ENCODE assay signal across 11 cellular contexts in the genomic region with DNA sequence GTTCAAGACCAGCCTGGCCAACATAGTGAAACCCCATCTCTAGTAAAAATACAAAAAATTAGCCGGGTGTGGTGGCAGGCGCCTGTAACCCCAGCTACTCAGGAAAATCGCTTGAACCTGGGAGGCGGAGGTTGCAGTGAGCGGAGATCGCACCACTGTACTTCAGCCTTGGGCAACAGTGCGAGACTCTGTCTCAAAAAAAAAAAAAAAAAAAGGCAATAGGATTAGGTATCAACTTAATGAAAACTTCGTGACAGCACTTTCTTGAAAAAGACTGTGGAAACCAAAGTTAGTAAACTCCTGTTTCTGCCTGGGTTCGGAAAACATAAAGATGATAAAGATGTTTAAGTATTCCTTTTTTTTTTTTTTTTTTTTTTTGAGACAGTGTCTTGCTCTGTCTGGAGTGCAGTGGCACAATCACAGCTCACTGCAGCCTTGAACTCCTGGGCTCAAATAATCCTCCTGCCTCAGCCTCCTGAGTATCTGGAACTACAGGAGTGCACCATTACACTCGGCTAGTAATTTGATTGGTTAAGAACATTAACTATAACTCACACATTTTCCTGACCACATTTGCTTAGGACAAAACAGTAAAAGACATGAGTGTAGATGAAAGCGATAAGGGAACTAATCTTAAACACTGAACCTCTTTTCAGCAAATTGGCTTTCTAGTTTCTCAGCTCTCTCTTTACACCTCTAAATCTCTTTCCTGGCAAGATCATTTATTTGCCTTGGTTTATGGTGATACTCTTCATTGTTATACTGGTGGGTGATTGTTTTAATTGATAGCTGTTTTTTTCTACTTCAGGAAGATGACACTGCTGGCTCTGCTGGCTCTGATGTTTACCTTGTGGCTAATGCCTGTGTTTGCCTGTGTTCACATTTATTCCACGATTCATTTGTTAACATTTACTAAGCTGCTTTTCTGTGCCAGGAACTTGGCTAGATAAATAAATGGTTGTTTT. TPM values are rescaled to one million over a fixed set of nuclear protein-coding genes. Genes with fewer than 3 reads are reported as not detected.
A peak's percentile ranks its signal among the peaks of the same experiment; 100 is the strongest.
DNase-seq lines count a peak whose midpoint lies in the region; ATAC-seq and TF ChIP-seq lines count a peak whose summit lies in the region.
"Had no signal": no experiment of that assay in that cellular context is flagged by ENCODE, and none has a peak within 500 bp of the region (broad histone marks: within the 10 kb centered on the region; RNA-seq: fewer than 3 reads in every experiment).

No MANE protein-coding gene starts in this region.

- CTCF ChIA-PET in activated CD4-positive, alpha-beta T cell treated with anti-CD3 and anti-CD28 coated beads, Interleukin-2, amount 10 ng/mL, durations not matched to agents 7 days and 5 days (lab: Charles Lee) = interaction anchor here (0.6 to 0.9 kb wide), 3 partner anchors 24 to 296 kb away, joined by 3 read pairs; no protein-coding TSS in a partner anchor

- intact Hi-C loops in psoas muscle (cut with DNase I) = no loop called here

- POLR2A ChIA-PET in activated CD4-positive, alpha-beta T cell treated with anti-CD3 and anti-CD28 coated beads, Interleukin-2, amount 10 ng/mL, durations not matched to agents 7 days and 5 days (lab: Charles Lee) = interaction anchor here (0.6 kb wide), 2 partner anchors 20 to 39 kb away, joined by 3 read pairs; no protein-coding TSS in a partner anchor

- H3K4me3 Mint-ChIP-seq in activated CD4-positive, alpha-beta T cell treated with anti-CD3 and anti-CD28 coated beads, Interleukin-2, amount 10 ng/mL, durations not matched to agents 7 days and 5 days = peak overlapping the region; percentile 14

- DNase-seq in activated CD4-positive, alpha-beta T cell treated with anti-CD3 and anti-CD28 coated beads, Interleukin-2, amount 10 ng/mL, durations not matched to agents 7 days and 5 days = no peak
- no peak for DNase-seq in activated CD4-positive, alpha-beta T cell treated with anti-CD3 and anti-CD28 coated beads for 1 hour
- DNase-seq in NCI-H2196 treated with DMSO at 0.1 percent for 48 hours (lab: John Stamatoyannopoulos, UW; ENCODE audit: unreplicated experiment) (peak; percentile 84), cardiac fibroblast (ENCODE audit: low read depth in 2 of 2) (peak; percentile 46 to 51), skeletal muscle cell (ENCODE audit: low read depth) (no peak), psoas muscle (no peak)
- DNase-seq: activated gamma-delta T cell, heart left ventricle had no signal

- peaks cover 15% of the 10 kb centered on the region for H3K4me1 ChIP-seq in psoas muscle

- H3K36me3 ChIP-seq in psoas muscle (ENCODE audit: insufficient read depth in 1 of 2, low read depth in 1 of 2) = no peaks in the 10 kb centered on the region
- H3K36me3 ChIP-seq: heart left ventricle, SJSA1 had no signal

- H3K36me3 Mint-ChIP-seq in activated CD4-positive, alpha-beta T cell treated with anti-CD3 and anti-CD28 coated beads, Interleukin-2, amount 10 ng/mL, durations not matched to agents 7 days and 5 days (ENCODE audit: low read depth) = peaks cover 18% of the 10 kb centered on the region

- H3K27me3 Mint-ChIP-seq in activated CD4-positive, alpha-beta T cell treated with anti-CD3 and anti-CD28 coated beads, Interleukin-2, amount 10 ng/mL, durations not matched to agents 7 days and 5 days = no peaks in the 10 kb centered on the region

- H3K4me1 Mint-ChIP-seq in activated CD4-positive, alpha-beta T cell treated with anti-CD3 and anti-CD28 coated beads, Interleukin-2, amount 10 ng/mL, durations not matched to agents 7 days and 5 days = peaks cover 84% of the 10 kb centered on the region

- peak overlapping the region; percentile 72 for H3K27ac Mint-ChIP-seq in activated CD4-positive, alpha-beta T cell treated with anti-CD3 and anti-CD28 coated beads, Interleukin-2, amount 10 ng/mL, durations not matched to agents 7 days and 5 days

- WGBS in psoas muscle, 3 donors = 78 to 82% (median 80%) methylated on average over 12 of the region's 12 CpGs

- peak overlapping the region; percentile 6 to 18 for H3K4me3 ChIP-seq in cardiac fibroblast (replicated peaks in 1 of 2; ENCODE audit: low read depth in 2 of 2, low read length in 2 of 2)
- H3K4me3 ChIP-seq in skeletal muscle cell (ENCODE audit: low read depth, low read length) = peak overlapping the region; percentile 43
- no peak overlapping the region for H3K4me3 ChIP-seq in psoas muscle
- H3K4me3 ChIP-seq: heart left ventricle, SJSA1 had no signal

- no peaks in the 10 kb centered on the region for H3K9me3 ChIP-seq in psoas muscle
- H3K9me3 ChIP-seq: SJSA1 had no signal

- no peak for TF ChIP-seq CTCF in cardiac fibroblast (IDR thresholded peaks at IDR 0.05; ENCODE audit: low read depth, low read length)
- no peak for TF ChIP-seq CTCF in psoas muscle (IDR thresholded peaks at IDR 0.05)

- no peaks in the 10 kb centered on the region for H3K27me3 ChIP-seq in psoas muscle (ENCODE audit: insufficient read depth in 3 of 3, low read length in 2 of 3)
- H3K27me3 ChIP-seq: heart left ventricle, SJSA1 had no signal

- ATAC-seq in GM21360 (IDR thresholded peaks at IDR 0.05; ENCODE audit: unreplicated experiment) (no peak), HG03095 (IDR thresholded peaks at IDR 0.05; ENCODE audit: unreplicated experiment) (no peak), psoas muscle (no peak)
- ATAC-seq: heart left ventricle had no signal

- no peaks in the 10 kb centered on the region for H3K9me3 Mint-ChIP-seq in activated CD4-positive, alpha-beta T cell treated with anti-CD3 and anti-CD28 coated beads, Interleukin-2, amount 10 ng/mL, durations not matched to agents 7 days and 5 days

- no peak overlapping the region for H3K27ac ChIP-seq in psoas muscle
- H3K27ac ChIP-seq: heart left ventricle, SJSA1 had no signal

RNA-seq across cellular contexts. Expression of a gene that starts 15.8 kb away (rescaled TPM):
- total RNA-seq in activated CD4-positive, alpha-beta T cell treated with anti-CD3 and anti-CD28 coated beads, Interleukin-2, amount 10 ng/mL, durations not matched to agents 7 days and 5 days = 100 to 1,000 TPM in 1 of 2 experiments, 10 to 100 TPM in 1; 97.0 to 116 TPM
- total RNA-seq in psoas muscle = 10 to 100 TPM; 16.5 to 32.4 (median 24.5) TPM
- polyA plus RNA-seq in psoas muscle = 10 to 100 TPM in 1 of 3 donors, 1 to 10 TPM in 2; 4.3 to 20.7 (median 8.9) TPM

RNA-seq across cellular contexts. Expression of a gene that starts 51.1 kb away (rescaled TPM):
- 1 to 10 TPM; 5.2 to 5.5 TPM for total RNA-seq in activated CD4-positive, alpha-beta T cell treated with anti-CD3 and anti-CD28 coated beads, Interleukin-2, amount 10 ng/mL, durations not matched to agents 7 days and 5 days
- 1 to 10 TPM; 3.6 to 5.2 (median 4.8) TPM for total RNA-seq in psoas muscle
- 1 to 10 TPM; 1.6 to 7.0 (median 4.4) TPM for polyA plus RNA-seq in psoas muscle

Comparison
In these comparisons a context has a peak if more than half of its experiments do, and no peak if none do; other contexts are left out.
1. DNase-seq: peak in NCI-H2196 treated with DMSO at 0.1 percent for 48 hours (single experiment) and cardiac fibroblast (2 of 2); none in activated CD4-positive, alpha-beta T cell treated with anti-CD3 and anti-CD28 coated beads, Interleukin-2, amount 10 ng/mL, durations not matched to agents 7 days and 5 days (single experiment), activated CD4-positive, alpha-beta T cell treated with anti-CD3 and anti-CD28 coated beads for 1 hour (single experiment), skeletal muscle cell (single experiment) and psoas muscle (0 of 2).